ENCODE assay signal across 10 cellular contexts in genomic region chr6:157198425-157199279, GRCh38.
DNase-seq lines count a peak whose midpoint lies in the region; ATAC-seq and TF ChIP-seq lines count a peak whose summit lies in the region.
"Had no signal": no experiment of that assay in that cellular context is flagged by ENCODE, and none has a peak within 500 bp of the region (broad histone marks: within the 10 kb centered on the region; RNA-seq: fewer than 3 reads in every experiment).

No MANE protein-coding gene starts in this region.

- H3K4me3 ChIP-seq in neuronal stem cell (ENCODE audit: low read length in 2 of 2), result no peak overlapping the region

- H3K36me3 ChIP-seq in neuronal stem cell (replicated peaks in 1 of 2; ENCODE audit: control insufficient read depth in 2 of 2, insufficient read depth in 2 of 2, low read length in 2 of 2), result peaks cover 24 to 93% of the 10 kb centered on the region in 2 donors

- H3K9me3 ChIP-seq in neuronal stem cell (replicated peaks in 1 of 2; ENCODE audit: control insufficient read depth in 2 of 2, insufficient read depth in 1 of 2, low read depth in 1 of 2, low read length in 2 of 2), result no peaks in the 10 kb centered on the region

- H3K79me1 ChIP-seq in neuronal stem cell (ENCODE audit: low read depth, low read length), result peaks cover 2% of the 10 kb centered on the region

- no peaks in the 10 kb centered on the region for H3K27me3 ChIP-seq in neuronal stem cell (ENCODE audit: control insufficient read depth in 3 of 3, insufficient read depth in 3 of 3, low read depth in 1 of 3, low read length in 3 of 3)

- no peak overlapping the region for H3K14ac ChIP-seq in neuronal stem cell (ENCODE audit: low read length)

- no peak overlapping the region for H2BK120ac ChIP-seq in neuronal stem cell (ENCODE audit: low read depth, low read length)

- no peak overlapping the region for H2AK5ac ChIP-seq in neuronal stem cell (ENCODE audit: low read depth, low read length)

- H4K8ac ChIP-seq in neuronal stem cell (ENCODE audit: low read depth, low read length), result no peak overlapping the region

- H3K23ac ChIP-seq in neuronal stem cell (ENCODE audit: low read depth, low read length, poor library complexity), result peak overlapping the region; percentile 5

- no peak overlapping the region for H3K4me2 ChIP-seq in neuronal stem cell (ENCODE audit: insufficient read depth, low read length, poor library complexity, severe bottlenecking)

- no CpG with 5 or more reads among the region's 15 CpGs for whole genome bisulfite sequencing in neuronal stem cell (ENCODE audit: extremely low coverage in 2 of 2, insufficient read length in 2 of 2, insufficient replicate concordance in 1 of 2), 2 donors

- H2AFZ ChIP-seq in neuronal stem cell (ENCODE audit: low read length), result no peak overlapping the region

- H2BK5ac ChIP-seq in neuronal stem cell (ENCODE audit: low read length), result no peak overlapping the region

- H3K4me1 ChIP-seq in neuronal stem cell (ENCODE audit: control insufficient read depth in 2 of 2, insufficient read depth in 1 of 2, low read depth in 1 of 2, low read length in 2 of 2), result no peaks in the 10 kb centered on the region

- no peak overlapping the region for H3K4ac ChIP-seq in neuronal stem cell (ENCODE audit: low read length)

- H2BK12ac ChIP-seq in neuronal stem cell (ENCODE audit: low read length), result no peak overlapping the region

- no peak for TF ChIP-seq POLR2A in erythroblast (IDR thresholded peaks at IDR 0.05; ENCODE audit: low read length)

- H4K91ac ChIP-seq in neuronal stem cell (ENCODE audit: low read depth, low read length, poor library complexity), result no peak overlapping the region

- no peak overlapping the region for H2BK15ac ChIP-seq in neuronal stem cell (ENCODE audit: low read length)

- no peak overlapping the region for H3K9ac ChIP-seq in neuronal stem cell (ENCODE audit: low read depth, low read length, poor library complexity)

- no peak for ATAC-seq in HG03095 (IDR thresholded peaks at IDR 0.05; ENCODE audit: unreplicated experiment)
- ATAC-seq: activated CD4-positive, CD25-positive, alpha-beta regulatory T cell treated with anti-CD3 and anti-CD28 coated beads, Interleukin-2, amount 50 U/mL, for 24 hours had no signal

- H3K27ac ChIP-seq in neuronal stem cell (replicated peaks; ENCODE audit: low read length), result no peak overlapping the region

- DNase-seq in DMS153 (lab: John Stamatoyannopoulos, UW) (peak; percentile 88), NCI-H345 (lab: John Stamatoyannopoulos, UW) (peak; percentile 100), erythroblast (lab: John Stamatoyannopoulos, UW) (peak; percentile 31 to 58), neuronal stem cell (ENCODE audit: low spot score) (no peak), GF-D8 (lab: John Stamatoyannopoulos, UW) (no peak), Kasumi-1 (lab: John Stamatoyannopoulos, UW) (no peak)
- no peak for DNase-seq in activated CD4-positive, alpha-beta T cell treated with anti-CD3 and anti-CD28 coated beads for 4 hours
- DNase-seq: effector memory CD4-positive, alpha-beta T cell had no signal

- H3K18ac ChIP-seq in neuronal stem cell (ENCODE audit: low read length), result no peak overlapping the region

Comparison
In these comparisons a context has a peak if more than half of its experiments do, and no peak if none do; other contexts are left out.
1. DNase-seq: peak in DMS153 (single experiment), NCI-H345 (single experiment) and erythroblast (2 of 2); none in neuronal stem cell (single experiment), GF-D8 (single experiment), activated CD4-positive, alpha-beta T cell treated with anti-CD3 and anti-CD28 coated beads for 4 hours (0 of 2) and Kasumi-1 (0 of 2).